ENCODE assay signal across 12 cellular contexts in the genomic region with DNA sequence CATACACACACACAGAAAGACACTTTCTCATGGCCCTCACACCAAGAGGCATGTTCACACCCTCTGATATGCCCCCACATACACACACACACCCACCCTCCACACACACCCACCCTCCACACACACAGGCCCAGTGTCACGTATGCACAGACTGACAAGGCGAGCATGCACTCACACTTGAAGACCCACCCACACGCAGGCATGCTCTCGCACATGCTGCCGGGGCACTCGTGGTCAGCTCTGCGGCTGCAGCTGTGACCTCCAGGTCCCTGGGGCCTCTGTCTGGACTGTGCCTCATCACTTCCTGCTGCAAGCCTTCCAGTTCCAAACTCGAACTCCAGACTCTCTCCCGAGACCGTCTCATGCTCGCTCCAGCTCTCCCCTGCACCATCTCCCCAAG. TPM values are rescaled to one million over a fixed set of nuclear protein-coding genes. Genes with fewer than 3 reads are reported as not detected.
DNase-seq lines count a peak whose midpoint lies in the region; ATAC-seq, FAIRE-seq and TF ChIP-seq lines count a peak whose summit lies in the region.
"Had no signal": no experiment of that assay in that cellular context is flagged by ENCODE, and none has a peak within 500 bp of the region (broad histone marks: within the 10 kb centered on the region; RNA-seq: fewer than 3 reads in every experiment).

No MANE protein-coding gene starts in this region.

- CTCF ChIA-PET in activated CD8-positive, alpha-beta memory T cell treated with anti-CD3 and anti-CD28 coated beads, Interleukin-2, amount 10 ng/mL, durations not matched to agents 7 days and 5 days (lab: Charles Lee): interaction anchor here (2.2 kb wide), 1 partner anchor 22 kb away, joined by 8 read pairs; no protein-coding TSS in a partner anchor

- DNase-seq in activated CD8-positive, alpha-beta memory T cell treated with anti-CD3 and anti-CD28 coated beads, Interleukin-2, amount 10 ng/mL, durations not matched to agents 7 days and 5 days: no peak
- no peak for DNase-seq in activated CD8-positive, alpha-beta memory T cell treated with anti-CD3 and anti-CD28 coated beads, Interleukin-2, amount 50 U/mL, for 48 hours
- peak; percentile 52 for DNase-seq in astrocyte (ENCODE audit: low read depth)
- peak; percentile 24 for DNase-seq in left kidney (ENCODE audit: low read depth, low spot score)
- DNase-seq in upper lobe of right lung: no peak
- DNase-seq in activated T-helper 2 cell treated with anti-CD3 and anti-CD28 coated beads, Interferon-gamma antibody, Interleukin-2, Interleukin-4, amounts not matched to agents 10 μg/mL and 5 μg/mL and 100 μg/mL, durations not matched to agents 14 hours and 24 hours and 36 hours (ENCODE audit: low spot score): no peak
- no peak for DNase-seq in DMS53 (lab: John Stamatoyannopoulos, UW)
- DNase-seq: activated CD4-positive, alpha-beta T cell treated with anti-CD3 and anti-CD28 coated beads for 4 hours; NCI-H1092 treated with DMSO at 0.1 percent for 48 hours; stimulated activated CD4-positive, alpha-beta T cell treated with anti-CD3 and anti-CD28 coated beads, Interleukin-12 subunit alpha, Interleukin-12 subunit beta, amount 100 ng/mL, for 4 hours had no signal

- peak overlapping the region; percentile 26 for H2AFZ ChIP-seq in astrocyte (ENCODE audit: low read depth, low read length)

- H3K4me2 ChIP-seq in astrocyte (ENCODE audit: low read length): peak overlapping the region; percentile 73

- H3K4me3 Mint-ChIP-seq in activated CD8-positive, alpha-beta memory T cell treated with anti-CD3 and anti-CD28 coated beads, Interleukin-2, amount 10 ng/mL, durations not matched to agents 7 days and 5 days: no peak overlapping the region
- no peak overlapping the region for H3K4me3 Mint-ChIP-seq in astrocyte (ENCODE audit: unreplicated experiment)
- no peak overlapping the region for H3K4me3 Mint-ChIP-seq in activated T-helper 2 cell treated with anti-CD3 and anti-CD28 coated beads, Interferon-gamma antibody, Interleukin-2, Interleukin-4, amounts not matched to agents 10 μg/mL and 5 μg/mL and 100 μg/mL, durations not matched to agents 14 hours and 24 hours and 36 hours (ENCODE audit: low read depth)

- TF ChIP-seq CTCF in astrocyte (IDR thresholded peaks at IDR 0.05; ENCODE audit: insufficient read depth, low read depth, low read length) (no peak), upper lobe of right lung (IDR thresholded peaks at IDR 0.05) (no peak)

- ATAC-seq in activated CD8-positive, alpha-beta memory T cell treated with anti-CD3 and anti-CD28 coated beads, Interleukin-2, amount 10 ng/mL, durations not matched to agents 7 days and 5 days: no peak
- ATAC-seq in upper lobe of right lung (peak; percentile 44), GM18517 (IDR thresholded peaks at IDR 0.05; ENCODE audit: unreplicated experiment) (no peak)

- H3K9ac ChIP-seq in astrocyte (ENCODE audit: low read length): no peak overlapping the region

- H3K27ac Mint-ChIP-seq in activated CD8-positive, alpha-beta memory T cell treated with anti-CD3 and anti-CD28 coated beads, Interleukin-2, amount 10 ng/mL, durations not matched to agents 7 days and 5 days: peak overlapping the region; percentile 6
- H3K27ac Mint-ChIP-seq in astrocyte (ENCODE audit: unreplicated experiment): no peak overlapping the region
- H3K27ac Mint-ChIP-seq in activated T-helper 2 cell treated with anti-CD3 and anti-CD28 coated beads, Interferon-gamma antibody, Interleukin-2, Interleukin-4, amounts not matched to agents 10 μg/mL and 5 μg/mL and 100 μg/mL, durations not matched to agents 14 hours and 24 hours and 36 hours: no peak overlapping the region

- no peaks in the 10 kb centered on the region for H3K9me3 ChIP-seq in astrocyte (ENCODE audit: insufficient read depth, low read depth, low read length)
- H3K9me3 ChIP-seq in upper lobe of right lung: no peaks in the 10 kb centered on the region

- peaks cover 14% of the 10 kb centered on the region for H4K20me1 ChIP-seq in astrocyte (ENCODE audit: insufficient read depth, low read length)

- H3K4me1 Mint-ChIP-seq in activated CD8-positive, alpha-beta memory T cell treated with anti-CD3 and anti-CD28 coated beads, Interleukin-2, amount 10 ng/mL, durations not matched to agents 7 days and 5 days: no peaks in the 10 kb centered on the region
- no peaks in the 10 kb centered on the region for H3K4me1 Mint-ChIP-seq in astrocyte (ENCODE audit: low read depth, unreplicated experiment)
- H3K4me1 Mint-ChIP-seq in activated T-helper 2 cell treated with anti-CD3 and anti-CD28 coated beads, Interferon-gamma antibody, Interleukin-2, Interleukin-4, amounts not matched to agents 10 μg/mL and 5 μg/mL and 100 μg/mL, durations not matched to agents 14 hours and 24 hours and 36 hours (ENCODE audit: low read depth): peaks cover 3% of the 10 kb centered on the region

- H3K27me3 Mint-ChIP-seq in activated CD8-positive, alpha-beta memory T cell treated with anti-CD3 and anti-CD28 coated beads, Interleukin-2, amount 10 ng/mL, durations not matched to agents 7 days and 5 days: no peaks in the 10 kb centered on the region
- H3K27me3 Mint-ChIP-seq in astrocyte (ENCODE audit: low read depth, unreplicated experiment): peaks cover 7% of the 10 kb centered on the region
- no peaks in the 10 kb centered on the region for H3K27me3 Mint-ChIP-seq in activated T-helper 2 cell treated with anti-CD3 and anti-CD28 coated beads, Interferon-gamma antibody, Interleukin-2, Interleukin-4, amounts not matched to agents 10 μg/mL and 5 μg/mL and 100 μg/mL, durations not matched to agents 14 hours and 24 hours and 36 hours (ENCODE audit: low read depth)

- peaks cover 20% of the 10 kb centered on the region for H3K4me1 ChIP-seq in astrocyte (ENCODE audit: insufficient read depth, low read length)
- H3K4me1 ChIP-seq in upper lobe of right lung: peaks cover 24% of the 10 kb centered on the region

- H3K4me3 ChIP-seq in astrocyte (ENCODE audit: insufficient read depth, low read depth, low read length): peak overlapping the region; percentile 28
- no peak overlapping the region for H3K4me3 ChIP-seq in upper lobe of right lung

- H3K9me3 Mint-ChIP-seq in activated CD8-positive, alpha-beta memory T cell treated with anti-CD3 and anti-CD28 coated beads, Interleukin-2, amount 10 ng/mL, durations not matched to agents 7 days and 5 days (ENCODE audit: low read depth): no peaks in the 10 kb centered on the region
- peaks cover 2% of the 10 kb centered on the region for H3K9me3 Mint-ChIP-seq in astrocyte (ENCODE audit: unreplicated experiment)
- no peaks in the 10 kb centered on the region for H3K9me3 Mint-ChIP-seq in activated T-helper 2 cell treated with anti-CD3 and anti-CD28 coated beads, Interferon-gamma antibody, Interleukin-2, Interleukin-4, amounts not matched to agents 10 μg/mL and 5 μg/mL and 100 μg/mL, durations not matched to agents 14 hours and 24 hours and 36 hours

- no peaks in the 10 kb centered on the region for H3K36me3 Mint-ChIP-seq in activated CD8-positive, alpha-beta memory T cell treated with anti-CD3 and anti-CD28 coated beads, Interleukin-2, amount 10 ng/mL, durations not matched to agents 7 days and 5 days
- no peaks in the 10 kb centered on the region for H3K36me3 Mint-ChIP-seq in astrocyte (ENCODE audit: low read depth, unreplicated experiment)
- H3K36me3 Mint-ChIP-seq in activated T-helper 2 cell treated with anti-CD3 and anti-CD28 coated beads, Interferon-gamma antibody, Interleukin-2, Interleukin-4, amounts not matched to agents 10 μg/mL and 5 μg/mL and 100 μg/mL, durations not matched to agents 14 hours and 24 hours and 36 hours (ENCODE audit: low read depth): no peaks in the 10 kb centered on the region

- H3K27me3 ChIP-seq in astrocyte (ENCODE audit: insufficient read depth, low read length) (peaks cover 18% of the 10 kb centered on the region), upper lobe of right lung (no peaks in the 10 kb centered on the region)

- no peaks in the 10 kb centered on the region for H3K79me2 ChIP-seq in astrocyte (ENCODE audit: insufficient read depth, low read length)

- intact Hi-C loops in upper lobe of right lung (cut with DNase I): no loop called here
- intact Hi-C loops in activated T-helper 2 cell treated with anti-CD3 and anti-CD28 coated beads, Interferon-gamma antibody, Interleukin-2, Interleukin-4, amounts not matched to agents 10 μg/mL and 5 μg/mL and 100 μg/mL, durations not matched to agents 14 hours and 24 hours and 36 hours (cut with micrococcal nuclease): no loop called here

- no peak for FAIRE-seq in astrocyte (lab: Jason Lieb, UNC)

- H3K27ac ChIP-seq in astrocyte (ENCODE audit: low read depth, low read length) (no peak overlapping the region), upper lobe of right lung (peak overlapping the region; percentile 47)
- H3K27ac ChIP-seq: C4-2B had no signal

- no peaks in the 10 kb centered on the region for H3K36me3 ChIP-seq in astrocyte (ENCODE audit: insufficient read depth, low read length)
- H3K36me3 ChIP-seq in upper lobe of right lung: no peaks in the 10 kb centered on the region

RNA-seq across cellular contexts. Expression of gene DCHS1, which starts 9.6 kb away (rescaled TPM):
- total RNA-seq in activated CD8-positive, alpha-beta memory T cell treated with anti-CD3 and anti-CD28 coated beads, Interleukin-2, amount 10 ng/mL, durations not matched to agents 7 days and 5 days: under 1 TPM; 0.14 to 0.32 TPM
- 7.7 and 8.4 TPM in 2 replicates for total RNA-seq in astrocyte
- 28.0 TPM for total RNA-seq in upper lobe of right lung
- total RNA-seq in activated T-helper 2 cell treated with anti-CD3 and anti-CD28 coated beads, Interferon-gamma antibody, Interleukin-2, Interleukin-4, amounts not matched to agents 10 μg/mL and 5 μg/mL and 100 μg/mL, durations not matched to agents 14 hours and 24 hours and 36 hours: 0.51 and 0.57 TPM in 2 replicates

RNA-seq across cellular contexts. Expression of gene TPP1, which starts 26.8 kb away (rescaled TPM):
- total RNA-seq in activated CD8-positive, alpha-beta memory T cell treated with anti-CD3 and anti-CD28 coated beads, Interleukin-2, amount 10 ng/mL, durations not matched to agents 7 days and 5 days: 10 to 100 TPM; 76.8 to 79.3 TPM
- total RNA-seq in astrocyte (43.4 and 58.3 TPM in 2 replicates), upper lobe of right lung (207 TPM)
- total RNA-seq in activated T-helper 2 cell treated with anti-CD3 and anti-CD28 coated beads, Interferon-gamma antibody, Interleukin-2, Interleukin-4, amounts not matched to agents 10 μg/mL and 5 μg/mL and 100 μg/mL, durations not matched to agents 14 hours and 24 hours and 36 hours: 36.2 and 39.1 TPM in 2 replicates

RNA-seq across cellular contexts. Expression of gene TAF10, which starts 34.0 kb away (rescaled TPM):
- total RNA-seq in activated CD8-positive, alpha-beta memory T cell treated with anti-CD3 and anti-CD28 coated beads, Interleukin-2, amount 10 ng/mL, durations not matched to agents 7 days and 5 days: 100 to 1,000 TPM; 134 to 144 TPM
- total RNA-seq in astrocyte: 111 and 113 TPM in 2 replicates
- 87.8 TPM for total RNA-seq in upper lobe of right lung
- total RNA-seq in activated T-helper 2 cell treated with anti-CD3 and anti-CD28 coated beads, Interferon-gamma antibody, Interleukin-2, Interleukin-4, amounts not matched to agents 10 μg/mL and 5 μg/mL and 100 μg/mL, durations not matched to agents 14 hours and 24 hours and 36 hours: 134 and 142 TPM in 2 replicates

RNA-seq across cellular contexts. Expression of gene MRPL17, which starts 37.1 kb away (rescaled TPM):
- total RNA-seq in activated CD8-positive, alpha-beta memory T cell treated with anti-CD3 and anti-CD28 coated beads, Interleukin-2, amount 10 ng/mL, durations not matched to agents 7 days and 5 days: 10 to 100 TPM; 69.4 to 81.0 TPM
- total RNA-seq in astrocyte (89.2 and 89.9 TPM in 2 replicates), upper lobe of right lung (35.1 TPM)
- total RNA-seq in activated T-helper 2 cell treated with anti-CD3 and anti-CD28 coated beads, Interferon-gamma antibody, Interleukin-2, Interleukin-4, amounts not matched to agents 10 μg/mL and 5 μg/mL and 100 μg/mL, durations not matched to agents 14 hours and 24 hours and 36 hours: 103 and 108 TPM in 2 replicates

RNA-seq across cellular contexts. Expression of gene ILK, which starts 42.5 kb away (rescaled TPM):
- total RNA-seq in activated CD8-positive, alpha-beta memory T cell treated with anti-CD3 and anti-CD28 coated beads, Interleukin-2, amount 10 ng/mL, durations not matched to agents 7 days and 5 days: 100 to 1,000 TPM; 151 to 161 TPM
- 209 and 218 TPM in 2 replicates for total RNA-seq in astrocyte
- total RNA-seq in upper lobe of right lung: 148 TPM
- 99.5 and 105 TPM in 2 replicates for total RNA-seq in activated T-helper 2 cell treated with anti-CD3 and anti-CD28 coated beads, Interferon-gamma antibody, Interleukin-2, Interleukin-4, amounts not matched to agents 10 μg/mL and 5 μg/mL and 100 μg/mL, durations not matched to agents 14 hours and 24 hours and 36 hours

Comparison
In these comparisons a context has a peak if more than half of its experiments do, and no peak if none do; other contexts are left out.
1. DNase-seq: peak in astrocyte (single experiment) and left kidney (single experiment); none in activated CD8-positive, alpha-beta memory T cell treated with anti-CD3 and anti-CD28 coated beads, Interleukin-2, amount 10 ng/mL, durations not matched to agents 7 days and 5 days (single experiment), activated CD8-positive, alpha-beta memory T cell treated with anti-CD3 and anti-CD28 coated beads, Interleukin-2, amount 50 U/mL, for 48 hours (single experiment), upper lobe of right lung (single experiment), activated T-helper 2 cell treated with anti-CD3 and anti-CD28 coated beads, Interferon-gamma antibody, Interleukin-2, Interleukin-4, amounts not matched to agents 10 μg/mL and 5 μg/mL and 100 μg/mL, durations not matched to agents 14 hours and 24 hours and 36 hours (single experiment) and DMS53 (single experiment).